2 cellular contexts compared by ENCODE assay signal in the genomic region with DNA sequence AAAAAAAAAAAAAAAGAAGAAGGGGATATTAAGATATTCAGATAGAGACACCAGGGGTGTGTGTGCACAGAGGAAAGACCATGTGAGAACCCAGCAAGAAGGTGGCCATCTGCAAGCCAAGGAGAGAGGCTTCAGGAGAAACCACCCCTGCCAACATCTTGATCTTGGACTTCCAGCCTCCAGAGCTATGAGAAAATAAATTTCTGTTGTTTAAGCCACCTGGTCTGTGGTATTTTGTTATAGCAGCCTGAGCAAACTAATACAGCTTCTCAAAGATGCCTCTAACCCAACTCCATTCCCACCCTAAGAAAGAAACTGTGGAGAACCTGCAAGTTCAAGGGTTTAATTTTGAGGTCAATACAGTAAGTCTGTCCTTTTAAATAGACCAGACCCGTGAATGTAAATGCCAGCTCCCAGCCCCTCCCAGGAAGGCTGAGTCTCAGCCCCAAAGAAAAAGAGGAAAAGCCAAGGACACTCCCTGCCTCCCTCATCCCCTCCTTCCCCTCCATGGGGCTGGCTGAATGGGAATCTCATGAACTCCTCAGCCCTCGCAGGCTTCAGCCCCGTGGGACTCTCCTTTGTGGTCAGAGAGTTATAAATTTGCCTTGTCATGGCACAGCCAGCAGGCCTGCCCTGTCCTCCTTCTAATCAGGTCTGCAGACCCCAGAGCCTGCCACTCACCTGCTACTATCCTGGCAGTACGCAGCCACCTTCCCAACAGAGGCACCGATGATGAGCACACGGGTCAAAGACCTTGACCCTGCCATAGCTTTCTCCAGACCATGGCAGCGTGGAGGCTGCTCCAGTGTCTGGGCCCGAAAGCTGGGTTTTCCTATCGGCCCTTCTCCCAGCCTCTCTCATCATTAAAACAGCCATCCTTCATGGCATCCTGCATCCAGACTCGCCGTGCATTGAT.
TF ChIP-seq lines count a peak whose summit lies in the region.

No MANE protein-coding gene starts in this region.

TF ChIP-seq in K562, 482 proteins besides CTCF, POLR2A, EP300 and RAD21:
- peak; percentile 40 for TF ChIP-seq MEIS2 (IDR thresholded peaks at IDR 0.05; ENCODE audit: partially characterized antibody)
- peak; percentile 58; the same call in 1 of the 2 replicates for TF ChIP-seq NFE2 (IDR thresholded peaks at IDR 0.05; ENCODE audit: low read depth)
- TF ChIP-seq MAFG (tag; conservative IDR thresholded peaks at IDR 0.05): peak; percentile 29; the same call in 1 of the 2 replicates
- TF ChIP-seq, protein P1, sequence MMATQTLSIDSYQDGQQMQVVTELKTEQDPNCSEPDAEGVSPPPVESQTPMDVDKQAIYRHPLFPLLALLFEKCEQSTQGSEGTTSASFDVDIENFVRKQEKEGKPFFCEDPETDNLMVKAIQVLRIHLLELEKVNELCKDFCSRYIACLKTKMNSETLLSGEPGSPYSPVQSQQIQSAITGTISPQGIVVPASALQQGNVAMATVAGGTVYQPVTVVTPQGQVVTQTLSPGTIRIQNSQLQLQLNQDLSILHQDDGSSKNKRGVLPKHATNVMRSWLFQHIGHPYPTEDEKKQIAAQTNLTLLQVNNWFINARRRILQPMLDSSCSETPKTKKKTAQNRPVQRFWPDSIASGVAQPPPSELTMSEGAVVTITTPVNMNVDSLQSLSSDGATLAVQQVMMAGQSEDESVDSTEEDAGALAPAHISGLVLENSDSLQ (IDR thresholded peaks at IDR 0.05): peak; percentile 62
- TF ChIP-seq ZNF12 (CRISPR knock-in tag; IDR thresholded peaks at IDR 0.05): peak; percentile 92

TF ChIP-seq in HepG2, 621 proteins besides CTCF, POLR2A, EP300 and RAD21:
- TF ChIP-seq NR2F6 (IDR thresholded peaks at IDR 0.05) (peak; percentile 73; the same call in 1 of the 2 replicates), NR2F6 (CRISPR knock-in tag; IDR thresholded peaks at IDR 0.05) (peak; percentile 91), ARID5B (CRISPR knock-in tag; IDR thresholded peaks at IDR 0.05) (0 out of 2 replicates have a peak, but pooled peaks have one; percentile 16), ZNF12 (CRISPR knock-in tag; IDR thresholded peaks at IDR 0.05) (peak; percentile 88), GATAD2A (CRISPR knock-in tag; IDR thresholded peaks at IDR 0.05) (0 out of 2 replicates have a peak, but pooled peaks have one; percentile 18), ZNF687 (CRISPR knock-in tag; IDR thresholded peaks at IDR 0.05) (peak; percentile 11; the same call in 1 of the 2 replicates), RARA (CRISPR knock-in tag; IDR thresholded peaks at IDR 0.05) (peak; percentile 33; the same call in 1 of the 2 replicates), SAP130 (CRISPR knock-in tag; IDR thresholded peaks at IDR 0.05; ENCODE audit: low read depth) (0 out of 2 replicates have a peak, but pooled peaks have one; percentile 16), NR2F1 (CRISPR knock-in tag; IDR thresholded peaks at IDR 0.05) (peak; percentile 78 to 87)
- TF ChIP-seq, protein P2, sequence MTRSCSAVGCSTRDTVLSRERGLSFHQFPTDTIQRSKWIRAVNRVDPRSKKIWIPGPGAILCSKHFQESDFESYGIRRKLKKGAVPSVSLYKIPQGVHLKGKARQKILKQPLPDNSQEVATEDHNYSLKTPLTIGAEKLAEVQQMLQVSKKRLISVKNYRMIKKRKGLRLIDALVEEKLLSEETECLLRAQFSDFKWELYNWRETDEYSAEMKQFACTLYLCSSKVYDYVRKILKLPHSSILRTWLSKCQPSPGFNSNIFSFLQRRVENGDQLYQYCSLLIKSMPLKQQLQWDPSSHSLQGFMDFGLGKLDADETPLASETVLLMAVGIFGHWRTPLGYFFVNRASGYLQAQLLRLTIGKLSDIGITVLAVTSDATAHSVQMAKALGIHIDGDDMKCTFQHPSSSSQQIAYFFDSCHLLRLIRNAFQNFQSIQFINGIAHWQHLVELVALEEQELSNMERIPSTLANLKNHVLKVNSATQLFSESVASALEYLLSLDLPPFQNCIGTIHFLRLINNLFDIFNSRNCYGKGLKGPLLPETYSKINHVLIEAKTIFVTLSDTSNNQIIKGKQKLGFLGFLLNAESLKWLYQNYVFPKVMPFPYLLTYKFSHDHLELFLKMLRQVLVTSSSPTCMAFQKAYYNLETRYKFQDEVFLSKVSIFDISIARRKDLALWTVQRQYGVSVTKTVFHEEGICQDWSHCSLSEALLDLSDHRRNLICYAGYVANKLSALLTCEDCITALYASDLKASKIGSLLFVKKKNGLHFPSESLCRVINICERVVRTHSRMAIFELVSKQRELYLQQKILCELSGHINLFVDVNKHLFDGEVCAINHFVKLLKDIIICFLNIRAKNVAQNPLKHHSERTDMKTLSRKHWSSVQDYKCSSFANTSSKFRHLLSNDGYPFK (CRISPR knock-in tag; IDR thresholded peaks at IDR 0.05; ENCODE audit: borderline replicate concordance): peak; percentile 35; the same call in 1 of the 2 replicates
